ENCODE assay signal across 24 cellular contexts in genomic region chr4:108157655-108158054, GRCh38. TPM values are rescaled to one million over a fixed set of nuclear protein-coding genes. Genes with fewer than 3 reads are reported as not detected.
DNase-seq lines count a peak whose midpoint lies in the region; ATAC-seq and TF ChIP-seq lines count a peak whose summit lies in the region.
"Had no signal": no experiment of that assay in that cellular context is flagged by ENCODE, and none has a peak within 500 bp of the region (broad histone marks: within the 10 kb centered on the region; RNA-seq: fewer than 3 reads in every experiment).

No MANE protein-coding gene starts in this region.

- intact Hi-C loops in left ventricle myocardium superior (cut with micrococcal nuclease), result no loop called here

- peaks cover 28% of the 10 kb centered on the region for H3K4me1 ChIP-seq in cardiac muscle cell (ENCODE audit: low read depth)
- H3K4me1 ChIP-seq: ascending aorta had no signal

- ATAC-seq in left ventricle myocardium superior (no peak), HG02759 (IDR thresholded peaks at IDR 0.05; ENCODE audit: unreplicated experiment) (no peak), GM21360 (IDR thresholded peaks at IDR 0.05; ENCODE audit: unreplicated experiment) (no peak)
- peak; percentile 50 for ATAC-seq in activated naive CD8-positive, alpha-beta T cell treated with anti-CD3 and anti-CD28 coated beads, Interleukin-2, amount 50 U/mL, for 24 hours
- ATAC-seq: mucosa of descending colon, PC-3 had no signal

- no peaks in the 10 kb centered on the region for H3K9me3 ChIP-seq in cardiac muscle cell (ENCODE audit: low read depth)
- H3K9me3 ChIP-seq: ascending aorta, mucosa of descending colon had no signal

- peaks cover 86% of the 10 kb centered on the region for H3K4me1 Mint-ChIP-seq in activated naive CD8-positive, alpha-beta T cell treated with anti-CD3 and anti-CD28 coated beads, Interleukin-2, amount 50 U/mL, for 24 hours

- H3K4me3 Mint-ChIP-seq in activated naive CD8-positive, alpha-beta T cell treated with anti-CD3 and anti-CD28 coated beads, Interleukin-2, amount 50 U/mL, for 24 hours, result peak overlapping the region; percentile 61
- H3K4me3 Mint-ChIP-seq: H9 had no signal

- H3K4me3 ChIP-seq in cardiac muscle cell, result no peak overlapping the region
- H3K4me3 ChIP-seq: ascending aorta, mucosa of descending colon had no signal

- peak overlapping the region; percentile 58 for H3K27ac ChIP-seq in cardiac muscle cell
- H3K27ac ChIP-seq: 22Rv1, ascending aorta, epithelial cell of prostate had no signal

- no peaks in the 10 kb centered on the region for H3K27me3 ChIP-seq in cardiac muscle cell
- H3K27me3 ChIP-seq: ascending aorta had no signal

- H3K36me3 Mint-ChIP-seq in activated naive CD8-positive, alpha-beta T cell treated with anti-CD3 and anti-CD28 coated beads, Interleukin-2, amount 50 U/mL, for 24 hours (ENCODE audit: low read depth), result peaks cover 19% of the 10 kb centered on the region

- H3K9me3 Mint-ChIP-seq in activated naive CD8-positive, alpha-beta T cell treated with anti-CD3 and anti-CD28 coated beads, Interleukin-2, amount 50 U/mL, for 24 hours, result no peaks in the 10 kb centered on the region
- H3K9me3 Mint-ChIP-seq: H9 had no signal

- H3K27ac Mint-ChIP-seq in activated naive CD8-positive, alpha-beta T cell treated with anti-CD3 and anti-CD28 coated beads, Interleukin-2, amount 50 U/mL, for 24 hours, result peak overlapping the region; percentile 84

- peaks cover 8% of the 10 kb centered on the region for H3K36me3 ChIP-seq in cardiac muscle cell
- H3K36me3 ChIP-seq: ascending aorta had no signal

- DNase-seq in NCI-H1105 treated with DMSO at 0.1 percent for 48 hours (lab: John Stamatoyannopoulos, UW) (peak; percentile 28), NCI-H1105 (lab: John Stamatoyannopoulos, UW) (no peak), cardiac muscle cell (ENCODE audit: low read depth in 1 of 2, low spot score in 1 of 2) (no peak), left ventricle myocardium superior (no peak), ACHN (no peak)
- DNase-seq in activated naive CD8-positive, alpha-beta T cell treated with anti-CD3 and anti-CD28 coated beads, Interleukin-2, amount 50 U/mL, for 24 hours, result no peak
- DNase-seq: EL; H9; hippocampal formation; KG1; mucosa of descending colon; NCI-H1048; NCI-H2107; NCI-H526 treated with DMSO at 0.1 percent for 48 hours; PC-3; SHP77; small intestine; stimulated activated CD4-positive, alpha-beta T cell treated with anti-CD3 and anti-CD28 coated beads, Interleukin-4, amount 100 ng/mL, for 1 hour; SW 1271 had no signal

- no peak for TF ChIP-seq CTCF in cardiac muscle cell (IDR thresholded peaks at IDR 0.05; ENCODE audit: low read depth, low read length)

- in situ Hi-C loops in ACHN (cut with HindIII; ENCODE audit: low pct_ligation_motif_present, low pct_unique_long_range_greater_than_20kb, low sequenced_read_pairs), result no loop called here

- H3K27me3 Mint-ChIP-seq in activated naive CD8-positive, alpha-beta T cell treated with anti-CD3 and anti-CD28 coated beads, Interleukin-2, amount 50 U/mL, for 24 hours, result no peaks in the 10 kb centered on the region

RNA-seq across cellular contexts. Expression of gene LEF1, which starts 11.1 kb away (rescaled TPM):
- total RNA-seq in cardiac muscle cell (67.2 and 70.3 TPM in 2 replicates), left ventricle myocardium superior (0.47 TPM)
- polyA plus RNA-seq in cardiac muscle cell, result 45.8 and 69.1 TPM in 2 replicates
- total RNA-seq: ascending aorta had no signal

Comparison
In these comparisons a context has a peak if more than half of its experiments do, and no peak if none do; other contexts are left out.
1. RNA of gene LEF1, which starts 11.1 kb away (total RNA-seq): 67.2 to 70.3 TPM in cardiac muscle cell; 0.47 TPM in left ventricle myocardium superior (single experiment); every median in the first group is over 10 times any median in the second.